ENCODE assay signal across 1 cellular context in genomic region chr12:26125451-26126339, GRCh38.
A peak's percentile ranks its signal among the peaks of the same experiment; 100 is the strongest.
TF ChIP-seq lines count a peak whose summit lies in the region.

No MANE protein-coding gene starts in this region.

TF ChIP-seq in HEK293, 187 proteins besides CTCF, POLR2A, EP300 and RAD21 (continued from another document):
- TF ChIP-seq ZBTB20 (tag by site-specific recombination; IDR thresholded peaks at IDR 0.05) (peak; percentile 99), GLIS2 (tag by site-specific recombination; IDR thresholded peaks at IDR 0.05) (peak; percentile 86), ZNF2 (tag by site-specific recombination; IDR thresholded peaks at IDR 0.05) (peak; percentile 51), RBAK (tag by site-specific recombination; IDR thresholded peaks at IDR 0.05) (no peak), ZBTB17 (tag by site-specific recombination; IDR thresholded peaks at IDR 0.05) (peak; percentile 68), FEZF1 (tag by site-specific recombination; IDR thresholded peaks at IDR 0.05) (no peak; the same call in 1 of the 2 replicates), ZNF324 (tag by site-specific recombination; IDR thresholded peaks at IDR 0.05) (no peak), ZNF133 (tag by site-specific recombination; IDR thresholded peaks at IDR 0.05) (no peak), SALL2 (tag by site-specific recombination; IDR thresholded peaks at IDR 0.05; ENCODE audit: borderline replicate concordance) (no peak)
